Comparison of ENCODE assay signal across 4 cellular contexts in the genomic region with DNA sequence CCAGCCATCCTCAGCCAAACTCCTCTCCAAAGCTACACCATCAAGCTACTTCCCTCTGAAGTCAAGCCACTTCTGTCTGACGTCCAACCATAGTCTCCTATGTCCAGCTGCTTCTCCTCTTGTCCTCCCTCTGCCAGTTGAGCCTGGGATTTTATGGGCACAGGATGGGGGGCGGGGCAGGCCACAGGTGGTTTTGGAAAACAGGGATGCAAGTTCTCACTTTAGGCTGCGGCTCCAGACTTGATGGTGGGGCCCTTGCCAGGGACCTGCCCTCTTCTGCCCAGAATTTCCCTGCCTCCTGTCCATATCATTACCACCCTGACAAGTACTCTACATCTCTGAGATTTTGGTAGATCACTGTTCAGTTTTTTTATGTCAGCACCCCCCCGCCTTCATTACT. TPM values are rescaled to one million over a fixed set of nuclear protein-coding genes. Genes with fewer than 3 reads are reported as not detected.
"Had no signal": no experiment of that assay in that cellular context is flagged by ENCODE, and none has a peak within 500 bp of the region (broad histone marks: within the 10 kb centered on the region; RNA-seq: fewer than 3 reads in every experiment).

No MANE protein-coding gene starts in this region.

- ATAC-seq: GM12878 had no signal

- H3K4me3 ChIP-seq: GM12878 had no signal

- DNase-seq: GDM1, GF-D8 had no signal

RNA-seq across cellular contexts. Expression of gene TEX51, which starts 41.6 kb away (rescaled TPM):
- total RNA-seq: G401, GM12878 had no signal
- polyA plus RNA-seq: GM12878 had no signal
